Comparison of ENCODE assay signal across 7 cellular contexts in genomic region chr15:57376695-57377477, GRCh38. TPM values are rescaled to one million over a fixed set of nuclear protein-coding genes. Genes with fewer than 3 reads are reported as not detected.
A peak's percentile ranks its signal among the peaks of the same experiment; 100 is the strongest.
DNase-seq lines count a peak whose midpoint lies in the region; ATAC-seq and TF ChIP-seq lines count a peak whose summit lies in the region.

No MANE protein-coding gene starts in this region.

- peak overlapping the region; percentile 96 for H3K4me2 ChIP-seq in GM23338

- peaks cover 29% of the 10 kb centered on the region for H3K27me3 Mint-ChIP-seq in GM23338 (ENCODE audit: insufficient read depth, low read depth, poor library complexity)

- H3K36me3 ChIP-seq in GM23338 (ENCODE audit: insufficient read depth) = no peaks in the 10 kb centered on the region

- H3K27me3 ChIP-seq in GM23338 (ENCODE audit: insufficient read depth) = peaks cover 25% of the 10 kb centered on the region

- no peaks in the 10 kb centered on the region for H4K20me1 ChIP-seq in GM23338 (replicated peaks; ENCODE audit: insufficient read depth)

- peak overlapping the region; percentile 93 for H2AFZ ChIP-seq in GM23338

- H3K36me3 Mint-ChIP-seq in GM23338 (ENCODE audit: low read depth) = no peaks in the 10 kb centered on the region; the same call in 2 of the 3 replicates

- H3K4me3 ChIP-seq in GM23338 = peak overlapping the region; percentile 63

- no peak for TF ChIP-seq CTCF in GM23338 (conservative IDR thresholded peaks at IDR 0.05; ENCODE audit: low read depth in 2 of 2)
- TF ChIP-seq CTCF in VCaP (conservative IDR thresholded peaks at IDR 0.05) = no peak

- no peaks in the 10 kb centered on the region for H3K9me2 ChIP-seq in GM23338 (ENCODE audit: insufficient read depth)

- peak overlapping the region; percentile 84 for H3K4me3 Mint-ChIP-seq in GM23338

- no peaks in the 10 kb centered on the region for H3K9me3 Mint-ChIP-seq in GM23338

- intact Hi-C loops in left ventricle myocardium superior (cut with micrococcal nuclease) (no loop called here), sciatic nerve (cut with DNase I) (no loop called here)

- H3K27ac ChIP-seq in GM23338 (ENCODE audit: low read depth) = no peak overlapping the region
- H3K27ac ChIP-seq in VCaP = peak overlapping the region; percentile 78

- DNase-seq in GM23338 (ENCODE audit: low spot score) (peak; percentile 75), left ventricle myocardium superior (peak; percentile 60), sciatic nerve (ENCODE audit: low spot score) (peak; percentile 64), NCI-H2227 (lab: John Stamatoyannopoulos, UW; ENCODE audit: unreplicated experiment) (no peak), Ammon's horn (ENCODE audit: low spot score) (no peak)

- H3K79me2 ChIP-seq in GM23338 (replicated peaks; ENCODE audit: insufficient read depth) = peaks cover 24% of the 10 kb centered on the region

- H3K27ac Mint-ChIP-seq in GM23338 = no peak overlapping the region

- H3F3A ChIP-seq in GM23338 (replicated peaks; ENCODE audit: low read depth) = peaks cover 10% of the 10 kb centered on the region; the same call in 1 of the 2 replicates

- ATAC-seq in GM23338 (peak; percentile 51), left ventricle myocardium superior (peak; percentile 50), sciatic nerve (peak; percentile 67), HG02763 (IDR thresholded peaks at IDR 0.05; ENCODE audit: unreplicated experiment) (no peak)

- peaks cover 56% of the 10 kb centered on the region for H3K4me1 Mint-ChIP-seq in GM23338

- H3K4me1 ChIP-seq in GM23338 (ENCODE audit: insufficient read depth) = peaks cover 39% of the 10 kb centered on the region

TF ChIP-seq in GM23338, 12 proteins besides CTCF, POLR2A, EP300 and RAD21:
- TF ChIP-seq CREB1 (CRISPR knock-in tag; IDR thresholded peaks at IDR 0.05; ENCODE audit: low read depth) (no peak), EZH2phosphoT487 (IDR thresholded peaks at IDR 0.05; ENCODE audit: unreplicated experiment) (no peak), STAT1 (IDR thresholded peaks at IDR 0.05; ENCODE audit: unreplicated experiment) (no peak), REST (IDR thresholded peaks at IDR 0.05; ENCODE audit: unreplicated experiment) (no peak), JUNB (IDR thresholded peaks at IDR 0.05; ENCODE audit: unreplicated experiment) (no peak), ZNF331 (CRISPR knock-in tag; IDR thresholded peaks at IDR 0.05; ENCODE audit: low read depth) (no peak), ZNF462 (CRISPR knock-in tag; IDR thresholded peaks at IDR 0.05) (no peak), POLR2AphosphoS5 (IDR thresholded peaks at IDR 0.05; ENCODE audit: low read depth) (no peak), EZH2 (IDR thresholded peaks at IDR 0.05; ENCODE audit: low read depth, unreplicated experiment) (no peak)
TF ChIP-seq in GM23338: peak in this region for 0.

RNA-seq across cellular contexts. Expression of gene CGNL1, which starts 0.6 kb away (rescaled TPM):
- total RNA-seq in GM23338 (2014; rRNA removed; shearing (Covaris generic)) = 57.8 and 58.0 TPM in 2 replicates
- 19.4 and 20.0 TPM in 2 replicates for polyA plus RNA-seq in GM23338 (2016; fragmentation: Nextera tagmentation; extraction: Ambion mirVana)
- total RNA-seq in left ventricle myocardium superior = 15.2 TPM
- total RNA-seq in sciatic nerve = 38.1 TPM

Comparison
In these comparisons a context has a peak if more than half of its experiments do, and no peak if none do; other contexts are left out.
1. DNase-seq: peak in GM23338 (single experiment), left ventricle myocardium superior (single experiment) and sciatic nerve (single experiment); none in NCI-H2227 (single experiment) and Ammon's horn (single experiment).